In genomic region chr6:138848461-138848860, GRCh38 we compare ENCODE assay signal across 10 cellular contexts. TPM values are rescaled to one million over a fixed set of nuclear protein-coding genes. Genes with fewer than 3 reads are reported as not detected.
"Had no signal": no experiment of that assay in that cellular context is flagged by ENCODE, and none has a peak within 500 bp of the region (broad histone marks: within the 10 kb centered on the region; RNA-seq: fewer than 3 reads in every experiment).

No MANE protein-coding gene starts in this region.

- H3K9ac ChIP-seq: GM23248 had no signal

- H3K27ac Mint-ChIP-seq: GM23338, H9, HFFc6 had no signal

- H3K9me3 ChIP-seq: HAP-1 had no signal

- H3K9me3 Mint-ChIP-seq: GM23338, H9, HFFc6 had no signal

- H2AFZ ChIP-seq: GM23248, GM23338 had no signal

- H3K4me3 Mint-ChIP-seq: GM23338, H9, HFFc6 had no signal

- H3K4me2 ChIP-seq: GM23338 had no signal

- H3K4me3 ChIP-seq: GM23248, GM23338, HAP-1 had no signal

- H3K36me3 ChIP-seq: HAP-1 had no signal

- H3K27ac ChIP-seq: GM23248 had no signal

- DNase-seq: GM23248, GOT3, H7, H9, HCEC 1CT, HFFc6 had no signal

RNA-seq across cellular contexts. Expression of gene ECT2L, which starts 52.6 kb away (rescaled TPM):
- total RNA-seq: GM23248, H1, H4, H9, HFFc6 had no signal
- polyA plus RNA-seq: GM23248, H1 had no signal
